Comparison of ENCODE assay signal across 8 cellular contexts in genomic region chr17:2416010-2416734, GRCh38. TPM values are rescaled to one million over a fixed set of nuclear protein-coding genes. Genes with fewer than 3 reads are reported as not detected.
A peak's percentile ranks its signal among the peaks of the same experiment; 100 is the strongest.
DNase-seq lines count a peak whose midpoint lies in the region; ATAC-seq, FAIRE-seq and TF ChIP-seq lines count a peak whose summit lies in the region.

No MANE protein-coding gene starts in this region.

- H3K4me1 ChIP-seq in astrocyte (ENCODE audit: insufficient read depth, low read length) (peaks cover 10% of the 10 kb centered on the region), right cardiac atrium (ENCODE audit: control insufficient read depth, insufficient read depth, low read length) (no peaks in the 10 kb centered on the region)

- no peaks in the 10 kb centered on the region for H3K27me3 Mint-ChIP-seq in astrocyte (ENCODE audit: low read depth, unreplicated experiment)

- no peak for TF ChIP-seq POLR2A in GM18505 (IDR thresholded peaks at IDR 0.05; ENCODE audit: borderline replicate concordance, extremely low read depth, insufficient read depth, insufficient read length)

- intact Hi-C loops in right cardiac atrium (cut with DNase I), result loop anchor here in 3 of 4 donors (2.0 to 10.0 kb wide), 3 partner anchors 33 to 51 kb away; no protein-coding TSS in a partner anchor
- intact Hi-C loops in sciatic nerve (cut with DNase I), result loop anchor here (5.0 kb wide), 1 partner anchor 39 kb away; no protein-coding TSS in a partner anchor

- no peak overlapping the region for H3K27ac ChIP-seq in astrocyte (ENCODE audit: low read depth, low read length)
- H3K27ac ChIP-seq in right cardiac atrium (ENCODE audit: low read length), result no peak overlapping the region

- ATAC-seq in right cardiac atrium, result peak; percentile 78 to 82
- peak; percentile 91 for ATAC-seq in sciatic nerve
- ATAC-seq in GM18505 (IDR thresholded peaks at IDR 0.05; ENCODE audit: unreplicated experiment), result no peak
- no peak for ATAC-seq in HG03280 (IDR thresholded peaks at IDR 0.05; ENCODE audit: unreplicated experiment)

- peak overlapping the region; percentile 15 for H3K9ac ChIP-seq in astrocyte (ENCODE audit: low read length)

- WGBS in right cardiac atrium, result 24% methylated on average over 19 of the region's 19 CpGs

- no peaks in the 10 kb centered on the region for H3K4me1 Mint-ChIP-seq in astrocyte (ENCODE audit: low read depth, unreplicated experiment)

- H3K9me3 ChIP-seq in astrocyte (ENCODE audit: insufficient read depth, low read depth, low read length) (no peaks in the 10 kb centered on the region), right cardiac atrium (ENCODE audit: control insufficient read depth, low read length) (no peaks in the 10 kb centered on the region)

- peaks cover 10% of the 10 kb centered on the region for H3K36me3 ChIP-seq in astrocyte (ENCODE audit: insufficient read depth, low read length)

- H3K27me3 ChIP-seq in astrocyte (ENCODE audit: insufficient read depth, low read length) (no peaks in the 10 kb centered on the region), right cardiac atrium (ENCODE audit: control insufficient read depth, insufficient read depth) (no peaks in the 10 kb centered on the region)

- no peak overlapping the region for H2AFZ ChIP-seq in astrocyte (ENCODE audit: low read depth, low read length)

- peak overlapping the region; percentile 34 for H3K4me3 Mint-ChIP-seq in astrocyte (ENCODE audit: unreplicated experiment)

- H4K20me1 ChIP-seq in astrocyte (ENCODE audit: insufficient read depth, low read length), result no peaks in the 10 kb centered on the region

- FAIRE-seq in astrocyte (lab: Jason Lieb, UNC), result peak; percentile 47

- H3K9me3 Mint-ChIP-seq in astrocyte (ENCODE audit: unreplicated experiment), result no peaks in the 10 kb centered on the region

- TF ChIP-seq CTCF in GM12864 (IDR thresholded peaks at IDR 0.05; ENCODE audit: low read depth, low read length, missing control alignments) (peak; percentile 90), astrocyte (IDR thresholded peaks at IDR 0.05; ENCODE audit: insufficient read depth, low read depth, low read length) (peak; percentile 99)

- no peak overlapping the region for H3K4me3 ChIP-seq in GM12864 (ENCODE audit: low read depth, low read length)
- no peak overlapping the region for H3K4me3 ChIP-seq in astrocyte (ENCODE audit: insufficient read depth, low read depth, low read length)
- H3K4me3 ChIP-seq in right cardiac atrium (ENCODE audit: low read length), result no peak overlapping the region

- peaks cover 12% of the 10 kb centered on the region for H3K36me3 Mint-ChIP-seq in astrocyte (ENCODE audit: low read depth, unreplicated experiment)

- DNase-seq in GM12864 (ENCODE audit: low read depth) (no peak), NCI-H128 (lab: John Stamatoyannopoulos, UW; ENCODE audit: unreplicated experiment) (peak; percentile 63), T1000 (lab: John Stamatoyannopoulos, UW) (peak; percentile 87), astrocyte (ENCODE audit: low read depth) (peak; percentile 55), right cardiac atrium (peak; percentile 86 to 96 (median 96)), sciatic nerve (ENCODE audit: low spot score) (peak; percentile 96)

- H3K4me2 ChIP-seq in astrocyte (ENCODE audit: low read length), result no peak overlapping the region

- peak overlapping the region; percentile 23 for H3K27ac Mint-ChIP-seq in astrocyte (ENCODE audit: unreplicated experiment)

- no peaks in the 10 kb centered on the region for H3K79me2 ChIP-seq in astrocyte (ENCODE audit: insufficient read depth, low read length)

RNA-seq across cellular contexts. Expression of gene MNT, which starts 15.3 kb away (rescaled TPM):
- total RNA-seq in astrocyte (22.5 and 29.1 TPM in 2 replicates), right cardiac atrium (10 to 100 TPM; 10.5 to 11.8 (median 10.8) TPM), sciatic nerve (37.7 TPM)
- 6.8 TPM for polyA plus RNA-seq in right cardiac atrium

Comparison
In these comparisons a context has a peak if more than half of its experiments do, and no peak if none do; other contexts are left out.
1. ATAC-seq: peak in right cardiac atrium (2 of 2) and sciatic nerve (single experiment); none in GM18505 (single experiment) and HG03280 (single experiment).